8 cellular contexts compared by ENCODE assay signal in the genomic region with DNA sequence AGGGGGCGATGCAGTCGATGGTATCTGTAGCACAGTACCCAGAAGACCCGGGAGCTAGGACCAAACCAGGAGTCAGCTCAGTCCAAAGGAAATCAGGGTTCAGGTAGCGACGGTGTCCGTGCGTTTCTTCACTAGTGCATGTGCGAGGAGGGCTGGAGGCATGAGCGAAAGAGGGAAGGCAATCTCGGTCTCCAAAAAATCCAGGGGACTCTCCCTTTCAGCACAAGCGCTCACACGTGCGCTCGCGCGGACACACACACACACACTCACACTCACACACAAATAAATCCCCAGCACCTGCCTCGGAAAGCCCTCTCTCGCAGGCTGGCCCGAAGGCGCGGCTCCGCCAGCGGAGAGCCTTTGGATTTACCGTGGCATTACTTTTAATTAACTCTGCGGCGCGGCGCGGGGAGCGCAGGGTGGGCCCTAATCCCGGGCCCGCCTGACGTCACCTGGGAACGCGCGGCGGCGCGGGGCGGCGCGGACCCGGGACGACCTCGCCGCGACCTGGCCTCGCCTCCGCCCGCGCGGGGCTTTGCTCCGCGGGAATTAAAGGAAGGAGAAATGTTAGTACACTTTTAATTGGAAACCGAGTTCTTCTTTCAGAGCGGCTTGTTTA.
DNase-seq lines count a peak whose midpoint lies in the region; ATAC-seq and TF ChIP-seq lines count a peak whose summit lies in the region.

No MANE protein-coding gene starts in this region.

- H3K27ac ChIP-seq in lower lobe of right lung, result no peak overlapping the region

- H3K4me3 Mint-ChIP-seq in chondrocyte (ENCODE audit: unreplicated experiment) (peak overlapping the region; percentile 60), type B pancreatic cell (peak overlapping the region; percentile 87), T-helper 17 cell (no peak overlapping the region)

- peaks cover 11% of the 10 kb centered on the region for H3K4me1 ChIP-seq in lower lobe of right lung

- TF ChIP-seq CTCF in chondrocyte (IDR thresholded peaks at IDR 0.05) (no peak), lower lobe of right lung (IDR thresholded peaks at IDR 0.05) (no peak), type B pancreatic cell (conservative IDR thresholded peaks at IDR 0.05) (no peak)

- H3K4me1 Mint-ChIP-seq in chondrocyte (ENCODE audit: low read depth), result peaks cover 12% of the 10 kb centered on the region
- H3K4me1 Mint-ChIP-seq in type B pancreatic cell (ENCODE audit: unreplicated experiment), result peaks cover 18% of the 10 kb centered on the region
- peaks cover 3% of the 10 kb centered on the region for H3K4me1 Mint-ChIP-seq in T-helper 17 cell

- H3K36me3 ChIP-seq in lower lobe of right lung, result no peaks in the 10 kb centered on the region

- no peak overlapping the region for H3K27ac Mint-ChIP-seq in chondrocyte (ENCODE audit: unreplicated experiment)
- H3K27ac Mint-ChIP-seq in type B pancreatic cell, result peak overlapping the region; percentile 78
- no peak overlapping the region for H3K27ac Mint-ChIP-seq in T-helper 17 cell

- peak overlapping the region; percentile 37 for H3K4me3 ChIP-seq in lower lobe of right lung

- peak; percentile 46 for DNase-seq in NCI-H345 (lab: John Stamatoyannopoulos, UW)
- DNase-seq in NCI-H345 treated with DMSO at 0.1 percent for 48 hours (lab: John Stamatoyannopoulos, UW; ENCODE audit: unreplicated experiment), result no peak
- DNase-seq in chondrocyte (ENCODE audit: low spot score), result no peak
- DNase-seq in lower lobe of right lung, result no peak
- DNase-seq in type B pancreatic cell (ENCODE audit: extremely low spot score, unreplicated experiment), result no peak
- no peak for DNase-seq in stimulated activated CD4-positive, alpha-beta T cell treated with anti-CD3 and anti-CD28 coated beads, Interleukin-4, amount 100 ng/mL, for 24 hours
- no peak for DNase-seq in T-helper 17 cell

- H3K36me3 Mint-ChIP-seq in chondrocyte (ENCODE audit: low read depth) (no peaks in the 10 kb centered on the region), type B pancreatic cell (no peaks in the 10 kb centered on the region), T-helper 17 cell (ENCODE audit: low read depth) (no peaks in the 10 kb centered on the region)

- H3K9me3 ChIP-seq in lower lobe of right lung (no peaks in the 10 kb centered on the region), T-helper 17 cell (ENCODE audit: control insufficient read depth, low read length, poor library complexity, severe bottlenecking) (no peaks in the 10 kb centered on the region)

- peaks cover 34% of the 10 kb centered on the region for H3K27me3 ChIP-seq in lower lobe of right lung (ENCODE audit: low read depth)

- ATAC-seq in lower lobe of right lung (peak in 1 of 2 donors; percentile 39), HG03521 (IDR thresholded peaks at IDR 0.05; ENCODE audit: unreplicated experiment) (no peak), T-helper 17 cell (no peak)

- H3K27me3 Mint-ChIP-seq in chondrocyte (ENCODE audit: low read depth), result peaks cover 65% of the 10 kb centered on the region
- H3K27me3 Mint-ChIP-seq in type B pancreatic cell, result peaks cover 84% of the 10 kb centered on the region
- peaks cover 65% of the 10 kb centered on the region for H3K27me3 Mint-ChIP-seq in T-helper 17 cell

- H3K9me3 Mint-ChIP-seq in chondrocyte (ENCODE audit: low read depth) (no peaks in the 10 kb centered on the region), type B pancreatic cell (no peaks in the 10 kb centered on the region)

- intact Hi-C loops in lower lobe of right lung (cut with DNase I), result no loop called here
